34 cellular contexts compared by ENCODE assay signal in genomic region chr6:106136845-106137244, GRCh38.
"Had no signal": no experiment of that assay in that cellular context is flagged by ENCODE, and none has a peak within 500 bp of the region (broad histone marks: within the 10 kb centered on the region; RNA-seq: fewer than 3 reads in every experiment).

No MANE protein-coding gene starts in this region.

- H3K27me3 ChIP-seq: MG63 had no signal

- H3K27ac ChIP-seq: KMS-11 had no signal

- DNase-seq: Karpas-422, Kasumi-1, KG1, MG63, MM.1S, MV-4-11, NCI-H1048, NCI-H1092, NCI-H1092 treated with DMSO at 0.1 percent for 48 hours, NCI-H1105, NCI-H1105 treated with DMSO at 0.1 percent for 48 hours, NCI-H1417, NCI-H1417 treated with DMSO at 0.1 percent for 48 hours, NCI-H1436, NCI-H1436 treated with DMSO at 0.1 percent for 48 hours, NCI-H146, NCI-H1694 treated with DMSO at 0.1 percent for 48 hours, NCI-H187, NCI-H187 treated with DMSO at 0.1 percent for 48 hours, NCI-H1930, NCI-H2029, NCI-H2029 treated with DMSO at 0.1 percent for 48 hours, NCI-H2081, NCI-H2081 treated with DMSO at 0.1 percent for 48 hours, NCI-H2107, NCI-H2171, NCI-H2171 treated with DMSO at 0.1 percent for 48 hours, NCI-H2227 treated with DMSO at 0.1 percent for 48 hours, NCI-H226, NCI-H345, NCI-H446, NCI-H446 treated with DMSO at 0.1 percent for 48 hours, NCI-H510A had no signal

- H3K4me3 ChIP-seq: MG63 had no signal

- H3K9me3 ChIP-seq: MG63 had no signal

- H3K36me3 ChIP-seq: MG63 had no signal
